9 cellular contexts compared by ENCODE assay signal in the genomic region with DNA sequence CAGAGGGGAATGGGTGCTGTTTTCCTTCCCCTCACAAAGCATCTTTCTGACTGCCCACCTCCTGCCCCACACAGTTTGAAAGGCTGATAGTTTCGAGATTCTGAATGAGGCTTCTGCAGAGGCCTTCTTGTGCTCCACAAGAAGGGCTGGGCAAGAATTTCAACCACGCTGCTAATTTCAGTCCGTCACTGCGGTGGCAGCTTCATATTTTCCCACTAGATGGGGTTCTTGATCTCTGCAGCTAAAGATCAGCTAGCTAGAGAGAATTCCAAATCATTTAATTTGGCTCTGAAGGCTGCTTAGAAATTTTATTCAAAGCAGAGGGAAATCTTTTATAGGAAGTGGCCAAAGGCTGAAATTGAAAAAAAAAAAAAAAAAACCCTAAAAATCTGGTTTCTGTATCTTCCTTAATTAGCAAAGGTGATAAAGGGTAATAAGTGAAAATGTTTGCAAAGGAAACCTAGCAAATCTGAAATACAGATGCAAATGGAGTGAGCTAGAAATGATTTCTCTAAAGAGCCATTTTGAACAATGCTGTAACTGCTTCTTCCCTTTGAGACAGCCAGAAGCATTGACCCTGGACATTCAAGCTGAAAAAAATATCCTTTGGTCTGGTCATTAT. TPM values are rescaled to one million over a fixed set of nuclear protein-coding genes. Genes with fewer than 3 reads are reported as not detected.
DNase-seq lines count a peak whose midpoint lies in the region; ATAC-seq and TF ChIP-seq lines count a peak whose summit lies in the region.
"Had no signal": no experiment of that assay in that cellular context is flagged by ENCODE, and none has a peak within 500 bp of the region (broad histone marks: within the 10 kb centered on the region; RNA-seq: fewer than 3 reads in every experiment).

No MANE protein-coding gene starts in this region.

- peak; percentile 80 for ATAC-seq in left lung
- ATAC-seq in HG03135 (IDR thresholded peaks at IDR 0.05; ENCODE audit: unreplicated experiment) = no peak
- no peak for ATAC-seq in GM19023 (IDR thresholded peaks at IDR 0.05; ENCODE audit: unreplicated experiment)

- TF ChIP-seq CTCF in choroid plexus epithelial cell (conservative IDR thresholded peaks at IDR 0.05; ENCODE audit: low read depth, low read length) (peak; percentile 85), left lung (IDR thresholded peaks at IDR 0.05) (peak; percentile 31 to 38)

- peak overlapping the region in 1 of 2 donors; percentile 11 for H3K27ac ChIP-seq in left lung
- H3K27ac ChIP-seq: BLaER1 treated with 17β-estradiol and CSF1 and Interleukin-3, amounts not matched to agents 10 nM and 100 nM had no signal

- H3K4me1 ChIP-seq in left lung = peaks cover 0 to 5% of the 10 kb centered on the region in 2 donors

- H3K4me3 ChIP-seq in choroid plexus epithelial cell (ENCODE audit: low read depth, low read length) (no peak overlapping the region), left lung (no peak overlapping the region)
- H3K4me3 ChIP-seq: BLaER1 treated with 17β-estradiol and CSF1 and Interleukin-3, amounts not matched to agents 10 nM and 100 nM had no signal

- intact Hi-C loops in left lung (cut with DNase I) = loop anchor here in 1 of 2 donors (5.0 kb wide), 1 partner anchor 138 kb away; no protein-coding TSS in a partner anchor

- H3K27me3 ChIP-seq in left lung = no peaks in the 10 kb centered on the region
- H3K27me3 ChIP-seq: BLaER1 treated with 17β-estradiol and CSF1 and Interleukin-3, amounts not matched to agents 10 nM and 100 nM had no signal

- H3K36me3 ChIP-seq in left lung = no peaks in the 10 kb centered on the region
- H3K36me3 ChIP-seq: BLaER1 treated with 17β-estradiol and CSF1 and Interleukin-3, amounts not matched to agents 10 nM and 100 nM had no signal

- DNase-seq in NCI-H1105 treated with DMSO at 0.1 percent for 48 hours (lab: John Stamatoyannopoulos, UW) = peak; percentile 6
- no peak for DNase-seq in NCI-H1105 (lab: John Stamatoyannopoulos, UW)
- DNase-seq in NCI-H460 (ENCODE audit: extremely low read depth, low read depth) = peak; percentile 43
- peak; percentile 88 for DNase-seq in choroid plexus epithelial cell (ENCODE audit: low read depth)
- no peak for DNase-seq in left lung
- no peak for DNase-seq in activated CD4-positive, alpha-beta T cell treated with anti-CD3 and anti-CD28 coated beads for 4 hours

- peaks cover 0 to 7% of the 10 kb centered on the region in 2 donors for H3K9me3 ChIP-seq in left lung

RNA-seq across cellular contexts. Expression of a gene that starts 38.0 kb away (rescaled TPM):
- 0.12 and 0.49 TPM in 2 replicates for total RNA-seq in NCI-H460 (2014; rRNA removed; shearing (Covaris generic))
- polyA plus RNA-seq in NCI-H460 (2014; cell fraction: nucleus; rRNA removed) = 0.12 and 0.67 TPM in 2 replicates
- under 1 TPM in 1 of 2 donors, not detected in 1; 0.16 TPM for total RNA-seq in left lung

Comparison
In these comparisons a context has a peak if more than half of its experiments do, and no peak if none do; other contexts are left out.
1. DNase-seq: peak in NCI-H1105 treated with DMSO at 0.1 percent for 48 hours (single experiment), NCI-H460 (single experiment) and choroid plexus epithelial cell (single experiment); none in NCI-H1105 (single experiment), left lung (0 of 2) and activated CD4-positive, alpha-beta T cell treated with anti-CD3 and anti-CD28 coated beads for 4 hours (0 of 2).